ENCODE assay signal across 31 cellular contexts in the genomic region with DNA sequence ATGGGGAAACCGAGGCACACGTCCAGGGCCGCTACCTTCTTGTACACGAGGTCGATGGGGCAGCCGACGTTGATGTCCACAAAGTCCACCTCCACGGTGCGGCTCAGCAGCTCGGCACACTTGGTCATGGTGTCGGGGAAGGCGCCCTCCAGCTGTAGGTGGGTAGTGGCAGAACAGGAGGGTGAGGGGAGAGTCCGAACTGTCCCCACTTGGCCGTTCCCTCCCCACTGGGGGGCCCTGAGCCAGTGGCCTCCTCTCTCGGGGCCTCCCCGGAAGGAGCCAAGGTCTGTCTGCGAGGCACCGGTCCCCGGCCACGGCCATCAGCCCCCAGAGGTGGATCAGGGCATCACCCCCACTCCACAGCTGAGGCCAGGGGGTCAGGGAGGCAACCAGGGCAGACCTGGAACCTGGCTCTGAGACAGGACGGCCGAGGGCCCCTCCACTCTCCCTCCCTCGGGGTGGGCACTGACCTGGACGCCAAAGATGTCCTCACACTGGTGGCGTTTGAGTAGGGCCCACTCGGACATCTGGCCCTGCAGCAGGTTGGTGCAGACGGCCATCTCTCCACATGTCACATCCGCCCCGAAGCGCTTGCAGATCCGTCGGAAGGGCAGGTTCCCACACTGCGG. TPM values are rescaled to one million over a fixed set of nuclear protein-coding genes. Genes with fewer than 3 reads are reported as not detected.
"Had no signal": no experiment of that assay in that cellular context is flagged by ENCODE, and none has a peak within 500 bp of the region (broad histone marks: within the 10 kb centered on the region; RNA-seq: fewer than 3 reads in every experiment).

No MANE protein-coding gene starts in this region.

- H3K9me3 ChIP-seq: adrenal gland, gastrocnemius medialis, left ventricle myocardium inferior, stomach, thyroid gland, upper lobe of left lung, vagina had no signal

- H3K27me3 ChIP-seq: adrenal gland, brain microvascular endothelial cell, gastrocnemius medialis, hepatocyte, stomach, thyroid gland, upper lobe of left lung, vagina had no signal

- H3K27ac ChIP-seq: adrenal gland, brain microvascular endothelial cell, gastrocnemius medialis, hepatocyte, left ventricle myocardium inferior, stomach, thyroid gland, upper lobe of left lung, vagina had no signal

- H3K4me3 ChIP-seq: adrenal gland, gastrocnemius medialis, hepatocyte, left ventricle myocardium inferior, stomach, thyroid gland, upper lobe of left lung, vagina had no signal

- H3K4me2 ChIP-seq: hepatocyte had no signal

- H3K27ac Mint-ChIP-seq: activated naive CD8-positive, alpha-beta T cell treated with anti-CD3 and anti-CD28 coated beads for 36 hours; activated T-cell treated with anti-CD3 and anti-CD28 coated beads, Interleukin-2, amount 50 U/mL, for 72 hours had no signal

- H3K9me3 Mint-ChIP-seq: activated naive CD8-positive, alpha-beta T cell treated with anti-CD3 and anti-CD28 coated beads for 36 hours; activated T-cell treated with anti-CD3 and anti-CD28 coated beads, Interleukin-2, amount 50 U/mL, for 72 hours had no signal

- H2AFZ ChIP-seq: hepatocyte had no signal

- ATAC-seq: activated T-cell treated with anti-CD3 and anti-CD28 coated beads, Interleukin-2, amount 50 U/mL, for 72 hours; effector memory CD8-positive, alpha-beta T cell; gastrocnemius medialis; right cardiac atrium had no signal

- H3K27me3 Mint-ChIP-seq: activated naive CD8-positive, alpha-beta T cell treated with anti-CD3 and anti-CD28 coated beads for 36 hours; effector memory CD8-positive, alpha-beta T cell had no signal

- DNase-seq: activated CD4-positive, alpha-beta T cell treated with anti-CD3 and anti-CD28 coated beads for 4 hours; activated CD4-positive, alpha-beta T cell treated with anti-CD3 and anti-CD28 coated beads, Interleukin-2, amount 50 U/mL, for 4 hours; activated naive CD4-positive, alpha-beta T cell; activated naive CD8-positive, alpha-beta T cell treated with anti-CD3 and anti-CD28 coated beads for 36 hours; activated T-cell treated with anti-CD3 and anti-CD28 coated beads for 4 hours; activated T-cell treated with anti-CD3 and anti-CD28 coated beads, Interleukin-2, amount 50 U/mL, for 72 hours; adrenal gland; brain microvascular endothelial cell; cortex of kidney; effector memory CD8-positive, alpha-beta T cell; erythroblast; gastrocnemius medialis; glutamatergic neuron; islet precursor cell; left ventricle myocardium inferior; occipital lobe; stimulated activated CD4-positive, alpha-beta T cell treated with anti-CD3 and anti-CD28 coated beads, Interleukin-12 subunit alpha, Interleukin-12 subunit beta, amount 100 ng/mL, for 4 hours; stimulated activated CD4-positive, alpha-beta T cell treated with anti-CD3 and anti-CD28 coated beads, Interleukin-4, amount 100 ng/mL, for 1 hour; stomach; T-helper 1 cell; thyroid gland had no signal

RNA-seq across cellular contexts. Expression of a gene that starts 3.1 kb away (rescaled TPM):
- total RNA-seq: skeletal muscle tissue had no signal

RNA-seq across cellular contexts. Expression of a gene that starts 17.2 kb away (rescaled TPM):
- total RNA-seq: gastrocnemius medialis, occipital lobe, skeletal muscle tissue had no signal

RNA-seq across cellular contexts. Expression of a gene that starts 51.8 kb away (rescaled TPM):
- total RNA-seq: activated naive CD8-positive, alpha-beta T cell treated with anti-CD3 and anti-CD28 coated beads for 36 hours; adrenal gland; cardiac septum; chondrocyte; left ventricle myocardium inferior; lung microvascular endothelial cell; occipital lobe; pulmonary artery endothelial cell; right cardiac atrium; skeletal muscle tissue; thyroid gland had no signal
- polyA plus RNA-seq: hepatocyte, neural cell, right cardiac atrium had no signal
